In the genomic region with DNA sequence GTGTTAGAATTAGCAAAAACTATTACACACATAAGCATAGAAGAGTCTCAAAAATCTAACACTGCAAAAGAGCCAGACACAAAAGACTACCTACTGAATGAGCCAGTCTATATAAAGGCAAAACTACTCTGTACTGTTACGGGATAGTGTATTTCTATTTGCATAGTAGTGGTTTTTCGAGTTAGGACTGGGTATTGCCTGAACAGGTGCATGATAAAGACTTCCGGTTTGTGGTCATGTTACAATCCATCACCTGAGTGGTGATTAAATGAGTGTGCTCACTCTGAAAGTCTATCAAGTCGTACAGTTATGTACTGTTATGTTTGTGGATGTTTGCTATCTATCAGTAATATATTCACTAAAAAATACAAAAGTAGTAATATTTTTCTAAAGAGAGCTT, we compare ENCODE assay signal across 19 cellular contexts.
DNase-seq lines count a peak whose midpoint lies in the region; ATAC-seq and TF ChIP-seq lines count a peak whose summit lies in the region.
"Had no signal": no experiment of that assay in that cellular context is flagged by ENCODE, and none has a peak within 500 bp of the region (broad histone marks: within the 10 kb centered on the region; RNA-seq: fewer than 3 reads in every experiment).

No MANE protein-coding gene starts in this region.

- DNase-seq in NCI-H1436 (lab: John Stamatoyannopoulos, UW) (peak; percentile 11), NCI-H1436 treated with DMSO at 0.1 percent for 48 hours (lab: John Stamatoyannopoulos, UW) (no peak), NCI-H510A treated with DMSO at 0.1 percent for 48 hours (lab: John Stamatoyannopoulos, UW) (peak; percentile 55), epithelial cell of prostate (ENCODE audit: low read depth, low spot score) (peak; percentile 36), brain microvascular endothelial cell (no peak), GM13977 (ENCODE audit: low spot score) (no peak)
- no peak for DNase-seq in activated naive CD4-positive, alpha-beta T cell treated with anti-CD3 and anti-CD28 coated beads, Interleukin-2, amount 50 U/mL, for 16 hours
- DNase-seq: BE2C; CD4-positive, alpha-beta T cell; GDM1; HFFc6; MG63; NCI-H1105; NCI-H187 had no signal

- no peaks in the 10 kb centered on the region for H3K36me3 ChIP-seq in brain microvascular endothelial cell (replicated peaks)
- H3K36me3 ChIP-seq: BE2C, MG63 had no signal

- H3K4me3 ChIP-seq in brain microvascular endothelial cell (ENCODE audit: low read depth, low read length): no peak overlapping the region
- H3K4me3 ChIP-seq: MG63, SK-N-MC had no signal

- H3K27me3 ChIP-seq in brain microvascular endothelial cell (replicated peaks): no peaks in the 10 kb centered on the region
- H3K27me3 ChIP-seq: BE2C, MG63 had no signal

- peak; percentile 72 for ATAC-seq in HG03520 (IDR thresholded peaks at IDR 0.05; ENCODE audit: unreplicated experiment)
- ATAC-seq: Panc1, Right ventricle myocardium inferior had no signal

- no peak overlapping the region for H3K27ac ChIP-seq in epithelial cell of prostate
- H3K27ac ChIP-seq in brain microvascular endothelial cell: no peak overlapping the region
- H3K27ac ChIP-seq: 22Rv1, SK-N-MC had no signal

- in situ Hi-C loops in brain microvascular endothelial cell (cut with HindIII; ENCODE audit: low pct_ligation_motif_present, low sequenced_read_pairs): no loop called here
- in situ Hi-C loops in GM13977 (cut with MboI; ENCODE audit: low pct_unique_long_range_greater_than_20kb, low sequenced_read_pairs, unreplicated experiment): no loop called here

- no peak for TF ChIP-seq CTCF in brain microvascular endothelial cell (IDR thresholded peaks at IDR 0.05; ENCODE audit: low read depth, low read length, missing control alignments)
- TF ChIP-seq CTCF in GM13977 (IDR thresholded peaks at IDR 0.05; ENCODE audit: extremely low read depth, insufficient read depth, missing control alignments): no peak

Comparison
In these comparisons a context has a peak if more than half of its experiments do, and no peak if none do; other contexts are left out.
1. DNase-seq: peak in NCI-H1436 (single experiment), NCI-H510A treated with DMSO at 0.1 percent for 48 hours (single experiment) and epithelial cell of prostate (single experiment); none in NCI-H1436 treated with DMSO at 0.1 percent for 48 hours (single experiment), brain microvascular endothelial cell (single experiment), activated naive CD4-positive, alpha-beta T cell treated with anti-CD3 and anti-CD28 coated beads, Interleukin-2, amount 50 U/mL, for 16 hours (single experiment) and GM13977 (single experiment).